25 cellular contexts compared by ENCODE assay signal in genomic region chr6:111220383-111221031, GRCh38.
"Had no signal": no experiment of that assay in that cellular context is flagged by ENCODE, and none has a peak within 500 bp of the region (broad histone marks: within the 10 kb centered on the region; RNA-seq: fewer than 3 reads in every experiment).

No MANE protein-coding gene starts in this region.

- DNase-seq: activated CD4-positive, alpha-beta T cell treated with anti-CD3 and anti-CD28 coated beads for 48 hours; activated CD4-positive, alpha-beta T cell treated with anti-CD3 and anti-CD28 coated beads, Interleukin-2, amount 50 U/mL, for 48 hours; activated CD8-positive, alpha-beta memory T cell treated with anti-CD3 and anti-CD28 coated beads for 24 hours; activated effector memory CD4-positive, alpha-beta T cell treated with anti-CD3 and anti-CD28 coated beads, Interleukin-2, amount 50 U/mL, for 16 hours; activated naive CD4-positive, alpha-beta T cell treated with anti-CD3 and anti-CD28 coated beads for 36 hours; amniotic stem cell; brain microvascular endothelial cell; endodermal cell; foreskin fibroblast; heart right ventricle; naive thymus-derived CD8-positive, alpha-beta T cell; nucleus accumbens; pancreas; spleen; stimulated activated CD4-positive, alpha-beta T cell treated with anti-CD3 and anti-CD28 coated beads, Interleukin-2, amount 100 ng/mL, for 48 hours; stimulated activated naive CD8-positive, alpha-beta T cell treated with anti-CD3 and anti-CD28 coated beads, Interleukin-15, Interleukin-2, amounts not matched to agents 100 U/mL and 50 U/mL, for 24 hours; T-helper 1 cell; testis; transverse colon; WERI-Rb-1 had no signal

- H3K4me1 ChIP-seq: pancreas, prostate gland, spleen, testis, transverse colon had no signal

- ATAC-seq: activated CD4-positive, CD25-positive, alpha-beta regulatory T cell treated with anti-CD3 and anti-CD28 coated beads, Interleukin-2, amount 50 U/mL, for 24 hours; esophagus mucosa; left lobe of liver; naive thymus-derived CD8-positive, alpha-beta T cell; pancreas; stimulated activated naive CD8-positive, alpha-beta T cell treated with anti-CD3 and anti-CD28 coated beads, Interleukin-15, Interleukin-2, amounts not matched to agents 100 U/mL and 50 U/mL, for 24 hours had no signal

- H3K9me3 ChIP-seq: heart right ventricle, pancreas, prostate gland, spleen, testis, transverse colon had no signal

- H3K27ac ChIP-seq: brain microvascular endothelial cell, pancreas, prostate gland, spleen, testis, transverse colon, WERI-Rb-1 had no signal

- H3K4me3 ChIP-seq: heart right ventricle, lung, pancreas, prostate gland, spleen, testis, transverse colon had no signal

- H3K27me3 ChIP-seq: brain microvascular endothelial cell, heart right ventricle, pancreas, spleen, testis, transverse colon had no signal

- H3K36me3 ChIP-seq: brain microvascular endothelial cell, heart right ventricle, pancreas, prostate gland, spleen, transverse colon, WERI-Rb-1 had no signal
